In the genomic region with DNA sequence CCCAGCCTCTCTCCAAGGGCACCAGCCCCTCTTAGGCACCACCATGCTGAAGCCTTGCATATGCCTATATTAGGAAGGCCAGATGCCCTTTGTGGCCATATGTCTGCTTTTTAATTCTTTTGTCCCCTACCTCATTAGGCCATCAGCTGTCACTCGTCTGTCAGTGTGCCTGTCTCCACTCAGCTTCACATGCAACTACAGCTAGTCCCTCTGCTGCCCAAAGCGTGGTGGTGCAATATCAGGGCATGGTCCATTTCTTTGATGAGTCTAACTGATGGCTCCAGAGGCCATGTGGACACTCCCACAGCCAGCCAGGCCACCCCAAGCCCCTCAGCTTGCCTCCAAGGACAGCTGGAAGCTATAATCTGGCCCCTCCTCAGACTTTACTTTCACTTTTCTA, we compare ENCODE assay signal across 10 cellular contexts. TPM values are rescaled to one million over a fixed set of nuclear protein-coding genes. Genes with fewer than 3 reads are reported as not detected.
A peak's percentile ranks its signal among the peaks of the same experiment; 100 is the strongest.
DNase-seq lines count a peak whose midpoint lies in the region; ATAC-seq and TF ChIP-seq lines count a peak whose summit lies in the region.
"Had no signal": no experiment of that assay in that cellular context is flagged by ENCODE, and none has a peak within 500 bp of the region (broad histone marks: within the 10 kb centered on the region; RNA-seq: fewer than 3 reads in every experiment).

No MANE protein-coding gene starts in this region.

- no peak for ATAC-seq in central memory CD8-positive, alpha-beta T cell (replicated peaks; ENCODE audit: extremely low read depth, poor library complexity, severe bottlenecking)
- ATAC-seq in HG03135 (IDR thresholded peaks at IDR 0.05; ENCODE audit: unreplicated experiment), result no peak
- ATAC-seq: stimulated activated naive CD8-positive, alpha-beta T cell treated with anti-CD3 and anti-CD28 coated beads, Interleukin-15, amount 100 ng/mL, for 72 hours had no signal

- H3K4me3 Mint-ChIP-seq in central memory CD8-positive, alpha-beta T cell, result no peak overlapping the region
- peak overlapping the region; percentile 11 for H3K4me3 Mint-ChIP-seq in neural progenitor cell
- H3K4me3 Mint-ChIP-seq: stimulated activated naive CD8-positive, alpha-beta T cell treated with anti-CD3 and anti-CD28 coated beads, Interleukin-15, amount 100 ng/mL, for 72 hours had no signal

- H4K20me1 ChIP-seq in neural progenitor cell (ENCODE audit: low read depth), result peaks cover 28% of the 10 kb centered on the region

- TF ChIP-seq CTCF in 22Rv1 (IDR thresholded peaks at IDR 0.05), result peak; percentile 20; the same call in 1 of the 2 replicates
- TF ChIP-seq CTCF in neural progenitor cell (IDR thresholded peaks at IDR 0.05), result peak; percentile 45

- H3K27ac Mint-ChIP-seq in central memory CD8-positive, alpha-beta T cell (ENCODE audit: low read depth), result peak overlapping the region; percentile 77
- H3K27ac Mint-ChIP-seq in neural progenitor cell, result peak overlapping the region; percentile 13
- H3K27ac Mint-ChIP-seq: stimulated activated naive CD8-positive, alpha-beta T cell treated with anti-CD3 and anti-CD28 coated beads, Interleukin-15, amount 100 ng/mL, for 72 hours had no signal

- H3K27me3 ChIP-seq in neural progenitor cell, result no peaks in the 10 kb centered on the region
- no peaks in the 10 kb centered on the region for H3K27me3 ChIP-seq in effector memory CD4-positive, alpha-beta T cell (replicated peaks; ENCODE audit: control insufficient read depth, insufficient read depth, low read length, poor library complexity, severe bottlenecking)

- no peaks in the 10 kb centered on the region for H3K79me2 ChIP-seq in neural progenitor cell (ENCODE audit: low read depth)

- H3K27ac ChIP-seq in 22Rv1, result no peak overlapping the region
- H3K27ac ChIP-seq in neural progenitor cell, result no peak overlapping the region
- no peak overlapping the region for H3K27ac ChIP-seq in effector memory CD4-positive, alpha-beta T cell (ENCODE audit: insufficient read depth, low read length, poor library complexity, severe bottlenecking)
- H3K27ac ChIP-seq: epithelial cell of prostate had no signal

- H3K9me3 Mint-ChIP-seq in central memory CD8-positive, alpha-beta T cell, result no peaks in the 10 kb centered on the region
- no peaks in the 10 kb centered on the region for H3K9me3 Mint-ChIP-seq in neural progenitor cell
- H3K9me3 Mint-ChIP-seq: stimulated activated naive CD8-positive, alpha-beta T cell treated with anti-CD3 and anti-CD28 coated beads, Interleukin-15, amount 100 ng/mL, for 72 hours had no signal

- H3F3A ChIP-seq in neural progenitor cell (ENCODE audit: low read depth), result peaks cover 36% of the 10 kb centered on the region

- no peak overlapping the region for H3K4me3 ChIP-seq in neural progenitor cell
- H3K4me3 ChIP-seq in effector memory CD4-positive, alpha-beta T cell (ENCODE audit: insufficient read depth, low read depth, low read length, poor library complexity, severe bottlenecking), result no peak overlapping the region

- no peak overlapping the region for H3K9ac ChIP-seq in neural progenitor cell

- no peaks in the 10 kb centered on the region for H3K27me3 Mint-ChIP-seq in central memory CD8-positive, alpha-beta T cell
- peaks cover 6% of the 10 kb centered on the region for H3K27me3 Mint-ChIP-seq in neural progenitor cell (ENCODE audit: insufficient read depth, low read depth)
- H3K27me3 Mint-ChIP-seq: stimulated activated naive CD8-positive, alpha-beta T cell treated with anti-CD3 and anti-CD28 coated beads, Interleukin-15, amount 100 ng/mL, for 72 hours had no signal

- H3K36me3 ChIP-seq in neural progenitor cell, result no peaks in the 10 kb centered on the region
- no peaks in the 10 kb centered on the region for H3K36me3 ChIP-seq in effector memory CD4-positive, alpha-beta T cell (ENCODE audit: control insufficient read depth, insufficient read depth, low read length)

- peak; percentile 56 for DNase-seq in ELF-1 (ENCODE audit: low read depth, low spot score)
- peak; percentile 39 to 61 for DNase-seq in NCI-H526 (lab: John Stamatoyannopoulos, UW)
- no peak for DNase-seq in central memory CD8-positive, alpha-beta T cell (ENCODE audit: low spot score in 2 of 2)
- DNase-seq in neural progenitor cell (ENCODE audit: low spot score), result peak; percentile 50
- DNase-seq in effector memory CD4-positive, alpha-beta T cell, result no peak
- DNase-seq in kidney glomerular epithelial cell (lab: John Stamatoyannopoulos, UW), result no peak

- H3K36me3 Mint-ChIP-seq in central memory CD8-positive, alpha-beta T cell (ENCODE audit: insufficient read depth), result peaks cover 2% of the 10 kb centered on the region
- H3K36me3 Mint-ChIP-seq in neural progenitor cell, result no peaks in the 10 kb centered on the region

- H3K9me3 ChIP-seq in neural progenitor cell (ENCODE audit: low read depth), result no peaks in the 10 kb centered on the region
- no peaks in the 10 kb centered on the region for H3K9me3 ChIP-seq in effector memory CD4-positive, alpha-beta T cell (ENCODE audit: control insufficient read depth, low read length)

- peaks cover 47% of the 10 kb centered on the region for H3K4me1 Mint-ChIP-seq in central memory CD8-positive, alpha-beta T cell
- peaks cover 47% of the 10 kb centered on the region for H3K4me1 Mint-ChIP-seq in neural progenitor cell

- no peak overlapping the region for H2AFZ ChIP-seq in neural progenitor cell (replicated peaks)

- peaks cover 31% of the 10 kb centered on the region for H3K4me1 ChIP-seq in neural progenitor cell
- peaks cover 34% of the 10 kb centered on the region for H3K4me1 ChIP-seq in effector memory CD4-positive, alpha-beta T cell (ENCODE audit: control insufficient read depth, insufficient read depth, low read length, poor library complexity, severe bottlenecking)

- no peak overlapping the region for H3K4me2 ChIP-seq in neural progenitor cell

RNA-seq across cellular contexts. Expression of a gene that starts 36.3 kb away (rescaled TPM):
- total RNA-seq in neural progenitor cell (ENCODE audit: low replicate concordance), result 11.6 and 24.8 TPM in 2 replicates

Comparison
In these comparisons a context has a peak if more than half of its experiments do, and no peak if none do; other contexts are left out.
1. DNase-seq: peak in ELF-1 (single experiment), NCI-H526 (2 of 2) and neural progenitor cell (single experiment); none in central memory CD8-positive, alpha-beta T cell (0 of 2), effector memory CD4-positive, alpha-beta T cell (0 of 3) and kidney glomerular epithelial cell (single experiment).